Comparison of ENCODE assay signal across 17 cellular contexts in genomic region chr15:72733941-72734738, GRCh38. TPM values are rescaled to one million over a fixed set of nuclear protein-coding genes. Genes with fewer than 3 reads are reported as not detected.
A peak's percentile ranks its signal among the peaks of the same experiment; 100 is the strongest.
DNase-seq lines count a peak whose midpoint lies in the region; ATAC-seq, FAIRE-seq and TF ChIP-seq lines count a peak whose summit lies in the region.
"Had no signal": no experiment of that assay in that cellular context is flagged by ENCODE, and none has a peak within 500 bp of the region (broad histone marks: within the 10 kb centered on the region; RNA-seq: fewer than 3 reads in every experiment).

No MANE protein-coding gene starts in this region.

- H3K36me3 Mint-ChIP-seq in Caco-2 (ENCODE audit: insufficient read depth, unreplicated experiment), result peaks cover 21% of the 10 kb centered on the region
- H3K36me3 Mint-ChIP-seq in immature natural killer cell, result peaks cover 9 to 41% (median 27%) of the 10 kb centered on the region in 3 donors

- FAIRE-seq in A549 (lab: Jason Lieb, UNC), result peak; percentile 32
- FAIRE-seq: RCC 7860 had no signal

- no peaks in the 10 kb centered on the region for H4K20me1 ChIP-seq in PC-3 (ENCODE audit: low read length)

- no peaks in the 10 kb centered on the region for H3K9me2 ChIP-seq in PC-3 (replicated peaks; ENCODE audit: low read length)

- no peak overlapping the region for H2AFZ ChIP-seq in PC-3 (ENCODE audit: low read length)

- intact Hi-C loops in Caco-2 (cut with micrococcal nuclease; ENCODE audit: unreplicated experiment) (no loop called here), PC-3 (cut with micrococcal nuclease) (no loop called here)

- POLR2A ChIA-PET in A549 (lab: Yijun Ruan, JAX) (no interaction called here), Caco-2 (lab: Charles Lee) (no interaction called here), PC-3 (lab: Charles Lee; ENCODE audit: unreplicated experiment) (no interaction called here)

- H3K4me1 Mint-ChIP-seq in Caco-2 (ENCODE audit: low read depth, unreplicated experiment) (peaks cover 10% of the 10 kb centered on the region), immature natural killer cell (peaks cover 5 to 18% of the 10 kb centered on the region in 2 donors)
- H3K4me1 Mint-ChIP-seq: H9 had no signal

- no peaks in the 10 kb centered on the region for H3K4me1 ChIP-seq in A549
- H3K4me1 ChIP-seq in Caco-2, result peaks cover 20% of the 10 kb centered on the region
- peaks cover 16% of the 10 kb centered on the region for H3K4me1 ChIP-seq in SJCRH30
- H3K4me1 ChIP-seq in PC-3 (ENCODE audit: insufficient read depth, low read length), result 0 out of 2 replicates have a peak, but pooled peaks cover 5% of the 10 kb centered on the region

- TF ChIP-seq EP300 in A549 (IDR thresholded peaks at IDR 0.05), result no peak

- no peaks in the 10 kb centered on the region for H3F3A ChIP-seq in PC-3 (ENCODE audit: low read length, unreplicated experiment)

- H3K9ac ChIP-seq in PC-3 (ENCODE audit: low read length), result no peak overlapping the region

- no peaks in the 10 kb centered on the region for H3K27me3 ChIP-seq in Caco-2 (replicated peaks; ENCODE audit: control insufficient read depth, insufficient read depth, low read length)
- H3K27me3 ChIP-seq in SJCRH30, result no peaks in the 10 kb centered on the region
- H3K27me3 ChIP-seq in PC-3 (ENCODE audit: low read length), result no peaks in the 10 kb centered on the region

- H3K9me3 ChIP-seq in A549 (no peaks in the 10 kb centered on the region), Caco-2 (no peaks in the 10 kb centered on the region), SJCRH30 (replicated peaks) (no peaks in the 10 kb centered on the region), PC-3 (ENCODE audit: low read length) (no peaks in the 10 kb centered on the region)

- TF ChIP-seq RAD21 in A549 (conservative IDR thresholded peaks at IDR 0.05 in 1 of 2, IDR thresholded peaks at IDR 0.05 in 1 of 2), result no peak

- no peaks in the 10 kb centered on the region for H3K79me2 ChIP-seq in PC-3 (ENCODE audit: low read length)

- H3K27ac ChIP-seq in A549 (no peak overlapping the region), SJCRH30 (peak overlapping the region; percentile 35), PC-3 (ENCODE audit: low read length) (no peak overlapping the region)

- peak overlapping the region; percentile 4 for H3K27ac Mint-ChIP-seq in Caco-2 (ENCODE audit: unreplicated experiment)
- peak overlapping the region in 4 of 6 donors; percentile 0 to 30 (median 14) for H3K27ac Mint-ChIP-seq in immature natural killer cell

- ATAC-seq in A549, result no peak
- ATAC-seq in PC-3, result no peak

- CTCF ChIA-PET in A549 (lab: Yijun Ruan, JAX), result interaction anchor here (1.0 to 8.6 kb wide), 6 partner anchors 9 to 134 kb away, joined by 3 to 71 read pairs (median 4); no protein-coding TSS in a partner anchor
- CTCF ChIA-PET in Caco-2 (lab: Charles Lee), result interaction anchor here (2.3 kb wide), 1 partner anchor 12 kb away, joined by 16 read pairs; no protein-coding TSS in a partner anchor
- CTCF ChIA-PET in PC-3 (lab: Charles Lee), result no interaction called here

- H3K27me3 Mint-ChIP-seq in Caco-2 (ENCODE audit: insufficient read depth, unreplicated experiment) (no peaks in the 10 kb centered on the region), immature natural killer cell (ENCODE audit: low read depth in 3 of 3) (no peaks in the 10 kb centered on the region)

- WGBS in A549 (ENCODE audit: missing lambda C conversion rate), result 91% methylated on average over 2 of the region's 2 CpGs

- H3K4me3 ChIP-seq in A549 (no peak overlapping the region), Caco-2 (ENCODE audit: low read depth, low read length) (no peak overlapping the region), SJCRH30 (no peak overlapping the region), PC-3 (ENCODE audit: low read length) (no peak overlapping the region)

- no peaks in the 10 kb centered on the region for H3K36me3 ChIP-seq in Caco-2 (ENCODE audit: control insufficient read depth, insufficient read depth, low read length)
- peaks cover 4% of the 10 kb centered on the region for H3K36me3 ChIP-seq in SJCRH30
- peaks cover 16% of the 10 kb centered on the region; the same call in 1 of the 2 replicates for H3K36me3 ChIP-seq in PC-3 (ENCODE audit: low read depth, low read length)

- H3K9me3 Mint-ChIP-seq in Caco-2 (ENCODE audit: unreplicated experiment) (no peaks in the 10 kb centered on the region), immature natural killer cell (no peaks in the 10 kb centered on the region)
- H3K9me3 Mint-ChIP-seq: H9 had no signal

- H3K4me3 Mint-ChIP-seq in Caco-2 (ENCODE audit: unreplicated experiment) (peak overlapping the region; percentile 3), immature natural killer cell (no peak overlapping the region)
- H3K4me3 Mint-ChIP-seq: H9 had no signal

- TF ChIP-seq CTCF in A549 (IDR thresholded peaks at IDR 0.05) (no peak), Caco-2 (IDR thresholded peaks at IDR 0.05; ENCODE audit: insufficient read depth in 1 of 2, low read depth in 1 of 2, low read length in 1 of 2, severe bottlenecking in 1 of 2, unreplicated experiment in 1 of 2) (no peak), PC-3 (conservative IDR thresholded peaks at IDR 0.05; ENCODE audit: low read depth, low read length) (no peak)

- BruUV-seq in Caco-2 (replicated peaks; lab: Mats Ljungman, UMichigan) (no TSS peak), PC-3 (replicated peaks; lab: Mats Ljungman, UMichigan) (no TSS peak)

- no peak for TF ChIP-seq POLR2A in A549 (IDR thresholded peaks at IDR 0.05; ENCODE audit: low read length)

- DNase-seq in A549 (ENCODE audit: low read depth in 1 of 2, low spot score in 1 of 2) (no peak), Caco-2 (peak; percentile 28 to 40), SJCRH30 (peak; percentile 55 to 74), immature natural killer cell (no peak), PC-3 (no peak), HuH-7.5 (ENCODE audit: low spot score) (no peak), kidney glomerular epithelial cell (lab: John Stamatoyannopoulos, UW) (no peak), GM19238 (ENCODE audit: insufficient read length, low spot score) (no peak)
- DNase-seq: ACHN, H9, IMR-90, NCI-H1048, NCI-H187, NCI-H446 treated with DMSO at 0.1 percent for 48 hours, NCI-H774, SHP77 had no signal

- H3K4me2 ChIP-seq in A549, result no peak overlapping the region
- H3K4me2 ChIP-seq in PC-3 (ENCODE audit: low read length), result no peak overlapping the region

TF ChIP-seq in A549, 52 proteins besides CTCF, POLR2A, EP300 and RAD21:
- no peak for TF ChIP-seq KDM1A (IDR thresholded peaks at IDR 0.05; ENCODE audit: low read depth)
- no peak for TF ChIP-seq HOXB13 (CRISPR knock-in tag; IDR thresholded peaks at IDR 0.05; ENCODE audit: low read depth)
- TF ChIP-seq RCOR1 (IDR thresholded peaks at IDR 0.05; ENCODE audit: low read depth, low read length), result no peak
- TF ChIP-seq, protein P1, sequence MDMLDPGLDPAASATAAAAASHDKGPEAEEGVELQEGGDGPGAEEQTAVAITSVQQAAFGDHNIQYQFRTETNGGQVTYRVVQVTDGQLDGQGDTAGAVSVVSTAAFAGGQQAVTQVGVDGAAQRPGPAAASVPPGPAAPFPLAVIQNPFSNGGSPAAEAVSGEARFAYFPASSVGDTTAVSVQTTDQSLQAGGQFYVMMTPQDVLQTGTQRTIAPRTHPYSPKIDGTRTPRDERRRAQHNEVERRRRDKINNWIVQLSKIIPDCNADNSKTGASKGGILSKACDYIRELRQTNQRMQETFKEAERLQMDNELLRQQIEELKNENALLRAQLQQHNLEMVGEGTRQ (IDR thresholded peaks at IDR 0.05), result no peak

RNA-seq across cellular contexts. Expression of gene BBS4, which starts 48.1 kb away (rescaled TPM):
- polyA plus RNA-seq in A549 (2011; rRNA removed) (40.4 and 43.3 TPM in 2 replicates), A549 (2017; fragmentation: RNase III; extraction: RNeasy Plus Mini Kit Qiagen cat#74134 plus additional on column Dnase treatment) (22.4 to 25.4 TPM (median 22.6 TPM) in 3 replicates), immature natural killer cell (10 to 100 TPM; 18.9 to 23.6 (median 20.2) TPM)
- 13.8 and 16.9 TPM in 2 replicates for polyA plus RNA-seq in A549 (2012; cell fraction: cytosol; rRNA removed)
- polyA plus RNA-seq in A549 (2012; cell fraction: nucleus; rRNA removed), result 16.4 and 27.5 TPM in 2 replicates
- polyA minus RNA-seq in A549 (2011; rRNA and poly(A)+ RNA removed), result 27.6 and 33.7 TPM in 2 replicates
- total RNA-seq in Caco-2 (2022) (19.8 and 22.4 TPM in 2 replicates), PC-3 (2014; rRNA removed) (7.5 and 18.7 TPM in 2 replicates)
- total RNA-seq in SJCRH30 (2014; rRNA removed; shearing (Covaris generic)), result 11.0 and 19.6 TPM in 2 replicates

RNA-seq across cellular contexts. Expression of gene HIGD2B, which starts 48.2 kb away (rescaled TPM):
- polyA plus RNA-seq in A549 (2011; rRNA removed) (not detected in 2 replicates), A549 (2017; fragmentation: RNase III; extraction: RNeasy Plus Mini Kit Qiagen cat#74134 plus additional on column Dnase treatment) (not detected in 3 replicates), immature natural killer cell (not detected)
- polyA plus RNA-seq in A549 (2012; cell fraction: cytosol; rRNA removed), result 0.04 TPM in 1 of 2 replicates, not detected in the other
- polyA plus RNA-seq in A549 (2012; cell fraction: nucleus; rRNA removed), result not detected in 2 replicates
- 0.24 TPM in 1 of 2 replicates, not detected in the other for polyA minus RNA-seq in A549 (2011; rRNA and poly(A)+ RNA removed)
- total RNA-seq in Caco-2 (2022) (not detected in 2 replicates), PC-3 (2014; rRNA removed) (0.11 TPM in 1 of 2 replicates, not detected in the other)
- total RNA-seq in SJCRH30 (2014; rRNA removed; shearing (Covaris generic)), result not detected in 2 replicates
- total RNA-seq: H9, IMR-90 had no signal
- polyA plus RNA-seq: IMR-90 had no signal

RNA-seq across cellular contexts. Expression of gene ADPGK, which starts 49.4 kb away (rescaled TPM):
- polyA plus RNA-seq in A549 (2011; rRNA removed), result 94.6 and 98.3 TPM in 2 replicates
- polyA plus RNA-seq in A549 (2012; cell fraction: cytosol; rRNA removed), result 69.9 and 81.4 TPM in 2 replicates
- polyA plus RNA-seq in A549 (2012; cell fraction: nucleus; rRNA removed), result 157 and 158 TPM in 2 replicates
- polyA plus RNA-seq in A549 (2017; fragmentation: RNase III; extraction: RNeasy Plus Mini Kit Qiagen cat#74134 plus additional on column Dnase treatment), result 56.6 to 62.5 TPM (median 60.3 TPM) in 3 replicates
- 56.4 and 61.7 TPM in 2 replicates for polyA minus RNA-seq in A549 (2011; rRNA and poly(A)+ RNA removed)
- 52.6 and 55.6 TPM in 2 replicates for total RNA-seq in Caco-2 (2022)
- 57.0 and 58.2 TPM in 2 replicates for total RNA-seq in SJCRH30 (2014; rRNA removed; shearing (Covaris generic))
- polyA plus RNA-seq in immature natural killer cell, result 100 to 1,000 TPM in 2 of 3 donors, 10 to 100 TPM in 1; 98.9 to 139 (median 113) TPM
- total RNA-seq in PC-3 (2014; rRNA removed), result 50.0 and 52.9 TPM in 2 replicates

Comparison
In these comparisons a context has a peak if more than half of its experiments do, and no peak if none do; other contexts are left out.
1. DNase-seq: peak in Caco-2 (2 of 2) and SJCRH30 (2 of 2); none in A549 (0 of 2), immature natural killer cell (0 of 3), PC-3 (single experiment), HuH-7.5 (single experiment), kidney glomerular epithelial cell (single experiment) and GM19238 (single experiment).